In the genomic region with DNA sequence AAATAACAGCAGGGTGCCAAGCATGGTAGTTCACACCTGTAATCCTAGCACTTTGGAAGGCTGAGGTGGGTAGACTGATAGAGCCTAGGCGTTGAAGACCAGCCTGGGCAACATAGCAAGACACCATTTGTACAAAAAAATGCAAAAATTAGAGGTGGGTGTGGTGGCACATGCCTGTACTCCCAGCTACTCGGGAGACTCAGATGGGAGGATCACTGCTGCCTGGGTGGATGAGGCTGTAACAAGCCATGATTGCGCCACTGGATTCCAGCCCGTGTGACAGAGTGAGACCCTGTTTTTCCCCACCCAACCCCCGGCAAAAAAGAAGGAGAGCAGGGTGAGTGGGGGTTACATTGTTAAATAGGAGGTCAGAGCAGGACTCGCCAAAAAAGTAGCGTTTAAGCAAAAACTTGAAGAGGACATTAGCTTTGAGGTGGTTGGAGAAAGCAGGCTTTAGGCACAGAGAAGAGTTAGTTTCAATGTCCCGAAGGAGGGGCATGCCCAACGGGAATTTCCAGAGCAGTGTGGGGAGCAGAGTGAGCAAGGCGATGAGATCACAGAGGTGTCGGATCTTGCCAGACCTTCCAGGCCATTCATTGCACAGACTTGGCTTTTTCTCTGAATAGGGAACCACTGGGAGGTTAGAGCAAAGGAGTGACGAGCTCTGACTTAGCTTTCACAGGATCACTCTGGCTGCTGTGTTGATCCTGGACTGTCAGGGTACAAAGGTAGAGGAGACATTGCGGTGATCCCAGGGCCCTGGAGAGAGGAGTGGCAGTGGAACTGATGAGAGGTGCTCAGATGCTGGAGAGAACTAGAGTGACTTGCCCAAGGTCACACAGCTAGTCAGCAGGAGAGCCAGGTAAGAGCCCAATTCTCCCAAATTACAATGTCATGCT, we compare ENCODE assay signal across 19 cellular contexts.
DNase-seq lines count a peak whose midpoint lies in the region; ATAC-seq, FAIRE-seq and TF ChIP-seq lines count a peak whose summit lies in the region.
"Had no signal": no experiment of that assay in that cellular context is flagged by ENCODE, and none has a peak within 500 bp of the region (broad histone marks: within the 10 kb centered on the region; RNA-seq: fewer than 3 reads in every experiment).

No MANE protein-coding gene starts in this region.

- TF ChIP-seq CTCF in esophagus squamous epithelium (IDR thresholded peaks at IDR 0.05) (no peak), osteoblast (IDR thresholded peaks at IDR 0.05; ENCODE audit: extremely low read depth, low read depth, low read length) (no peak)

- H3K79me1 ChIP-seq in mesendoderm (ENCODE audit: low read length), result no peaks in the 10 kb centered on the region

- H3K23ac ChIP-seq in mesendoderm (ENCODE audit: low read length), result no peak overlapping the region

- H3K79me2 ChIP-seq in osteoblast (ENCODE audit: insufficient read depth, low read length), result no peaks in the 10 kb centered on the region
- no peaks in the 10 kb centered on the region for H3K79me2 ChIP-seq in mesendoderm (ENCODE audit: control insufficient read depth, insufficient read depth, low read length)

- H3K9ac ChIP-seq in mesendoderm (ENCODE audit: low read length), result no peak overlapping the region

- no peak overlapping the region for H3K56ac ChIP-seq in mesendoderm (ENCODE audit: low read length)

- DNase-seq in Daoy (ENCODE audit: low read depth), result peak; percentile 68
- DNase-seq in RCC 7860 (ENCODE audit: low spot score), result peak; percentile 41
- DNase-seq in esophagus squamous epithelium (lab: John Stamatoyannopoulos, UW), result no peak
- DNase-seq in osteoblast (ENCODE audit: insufficient read length, low spot score, missing footprints), result peak; percentile 84
- DNase-seq in GM19238 (ENCODE audit: insufficient read length, low spot score), result no peak
- no peak for DNase-seq in islet precursor cell
- DNase-seq in mesendoderm, result no peak
- DNase-seq: activated CD4-positive, CD25-positive, alpha-beta regulatory T cell; activated effector memory CD4-positive, alpha-beta T cell treated with Interleukin-2 at 50 U/mL for 16 hours; amniotic stem cell; left colon; NCI-H2081; SW 1271 had no signal

- H2BK15ac ChIP-seq in mesendoderm (replicated peaks; ENCODE audit: low read depth), result no peak overlapping the region

- 24 to 44% methylated on average over 13 of the region's 13 CpGs for WGBS in esophagus squamous epithelium, 2 donors
- WGBS in mesendoderm (ENCODE audit: extremely low coverage, insufficient coverage, low lambda C conversion rate), result no CpG with 5 or more reads among the region's 13 CpGs

- H3K27me3 ChIP-seq in esophagus squamous epithelium, result no peaks in the 10 kb centered on the region
- H3K27me3 ChIP-seq in osteoblast (ENCODE audit: insufficient read depth, low read length), result no peaks in the 10 kb centered on the region
- H3K27me3 ChIP-seq in mesendoderm (ENCODE audit: insufficient read depth, low read length, poor library complexity), result no peaks in the 10 kb centered on the region

- no peak overlapping the region for H4K8ac ChIP-seq in mesendoderm (ENCODE audit: low read depth, low read length)

- FAIRE-seq in RCC 7860 (lab: Jason Lieb, UNC), result no peak
- FAIRE-seq: colon, D721Med, endothelial cell of umbilical vein had no signal

- ATAC-seq in GM21423 (IDR thresholded peaks at IDR 0.05; ENCODE audit: unreplicated experiment), result no peak
- ATAC-seq: left colon had no signal

- no peak for TF ChIP-seq POLR2A in esophagus squamous epithelium (IDR thresholded peaks at IDR 0.05)

- no peak overlapping the region for H2BK120ac ChIP-seq in mesendoderm (ENCODE audit: low read depth, low read length)

- H3K4me3 ChIP-seq in esophagus squamous epithelium, result no peak overlapping the region
- no peak overlapping the region for H3K4me3 ChIP-seq in osteoblast (ENCODE audit: insufficient read depth, low read length)
- no peak overlapping the region for H3K4me3 ChIP-seq in mesendoderm (ENCODE audit: low read length)
- H3K4me3 ChIP-seq: PC-9, prostate gland had no signal

- intact Hi-C loops in esophagus squamous epithelium (cut with DNase I), result no loop called here

- H4K5ac ChIP-seq in mesendoderm (ENCODE audit: low read length), result no peak overlapping the region

- H3K4ac ChIP-seq in mesendoderm (ENCODE audit: low read depth, low read length), result no peak overlapping the region

- H3K9me3 ChIP-seq in esophagus squamous epithelium, result no peaks in the 10 kb centered on the region
- no peaks in the 10 kb centered on the region for H3K9me3 ChIP-seq in osteoblast (ENCODE audit: low read depth, low read length)
- H3K9me3 ChIP-seq: prostate gland had no signal

- H3K27ac ChIP-seq in esophagus squamous epithelium, result peak overlapping the region; percentile 31 to 64 (median 48)
- H3K27ac ChIP-seq in osteoblast (ENCODE audit: low read depth, low read length), result no peak overlapping the region
- no peak overlapping the region for H3K27ac ChIP-seq in mesendoderm (ENCODE audit: low read depth, low read length)
- H3K27ac ChIP-seq: PC-9, prostate gland had no signal

- H3K36me3 ChIP-seq in esophagus squamous epithelium (no peaks in the 10 kb centered on the region), osteoblast (ENCODE audit: insufficient read depth, low read length) (no peaks in the 10 kb centered on the region), mesendoderm (ENCODE audit: control insufficient read depth, insufficient read depth, low read length) (no peaks in the 10 kb centered on the region)
- H3K36me3 ChIP-seq: prostate gland had no signal

- H3K4me2 ChIP-seq in osteoblast (ENCODE audit: insufficient read depth, low read length) (no peak overlapping the region), mesendoderm (ENCODE audit: low read length) (no peak overlapping the region)
- H3K4me2 ChIP-seq: PC-9 had no signal

- no peak overlapping the region for H2AFZ ChIP-seq in osteoblast (ENCODE audit: low read length)
- H2AFZ ChIP-seq: PC-9 had no signal

- H4K20me1 ChIP-seq in osteoblast (ENCODE audit: insufficient read depth, low read length), result no peaks in the 10 kb centered on the region

- no peak overlapping the region for H3K18ac ChIP-seq in mesendoderm (ENCODE audit: low read length)

- H2AK5ac ChIP-seq in mesendoderm (ENCODE audit: low read length), result no peak overlapping the region

- H2BK5ac ChIP-seq in mesendoderm (ENCODE audit: low read length), result no peak overlapping the region

- H3K4me1 ChIP-seq in esophagus squamous epithelium (peaks cover 0 to 18% (median 0%) of the 10 kb centered on the region in 3 donors), osteoblast (ENCODE audit: insufficient read depth, low read length) (no peaks in the 10 kb centered on the region), mesendoderm (ENCODE audit: control insufficient read depth, low read depth, low read length) (no peaks in the 10 kb centered on the region)
- H3K4me1 ChIP-seq: prostate gland had no signal

Comparison
In these comparisons a context has a peak if more than half of its experiments do, and no peak if none do; other contexts are left out.
1. DNase-seq: peak in Daoy (single experiment), RCC 7860 (single experiment) and osteoblast (single experiment); none in esophagus squamous epithelium (single experiment), GM19238 (single experiment), islet precursor cell (single experiment) and mesendoderm (single experiment).
2. H3K27ac ChIP-seq: peak in esophagus squamous epithelium (4 of 4); none in osteoblast (single experiment) and mesendoderm (single experiment).